ENCODE assay signal across 8 cellular contexts in genomic region chr1:26542781-26543443, GRCh38. TPM values are rescaled to one million over a fixed set of nuclear protein-coding genes. Genes with fewer than 3 reads are reported as not detected.
A peak's percentile ranks its signal among the peaks of the same experiment; 100 is the strongest.
DNase-seq lines count a peak whose midpoint lies in the region; ATAC-seq and TF ChIP-seq lines count a peak whose summit lies in the region.

No MANE protein-coding gene starts in this region.

- DNase-seq in GM12865 (ENCODE audit: low read depth) (peak; percentile 78), NB4 (ENCODE audit: low read depth) (peak; percentile 73), coronary artery (ENCODE audit: low spot score) (no peak), body of pancreas (no peak), PC-3 (no peak), NCI-H2196 (lab: John Stamatoyannopoulos, UW; ENCODE audit: unreplicated experiment) (no peak)

- no TSS peak for BruUV-seq in PC-3 (replicated peaks; lab: Mats Ljungman, UMichigan)

- no peak for ATAC-seq in body of pancreas
- no peak for ATAC-seq in PC-3
- ATAC-seq in HG03354 (IDR thresholded peaks at IDR 0.05; ENCODE audit: poor library complexity, severe bottlenecking, unreplicated experiment): no peak

- WGBS in body of pancreas, 2 donors: 74 to 95% methylated on average over 8 to 9 of the region's 9 CpGs

- no peak for TF ChIP-seq CTCF in GM12865 (IDR thresholded peaks at IDR 0.05; ENCODE audit: insufficient read depth, low read depth, low read length, missing control alignments)
- no peak for TF ChIP-seq CTCF in NB4 (IDR thresholded peaks at IDR 0.05; ENCODE audit: low read depth, low read length)
- no peak for TF ChIP-seq CTCF in coronary artery (IDR thresholded peaks at IDR 0.05)
- no peak for TF ChIP-seq CTCF in body of pancreas (IDR thresholded peaks at IDR 0.05)
- no peak for TF ChIP-seq CTCF in PC-3 (conservative IDR thresholded peaks at IDR 0.05; ENCODE audit: low read depth, low read length)

- H4K20me1 ChIP-seq in PC-3 (ENCODE audit: low read length): peaks cover 4% of the 10 kb centered on the region; the same call in 1 of the 2 replicates

- CTCF ChIA-PET in PC-3 (lab: Charles Lee): no interaction called here

- H3K27me3 ChIP-seq in rectal smooth muscle tissue (ENCODE audit: control insufficient read depth, insufficient read depth, low read length): no peaks in the 10 kb centered on the region
- no peaks in the 10 kb centered on the region for H3K27me3 ChIP-seq in body of pancreas
- H3K27me3 ChIP-seq in PC-3 (ENCODE audit: low read length): no peaks in the 10 kb centered on the region

- intact Hi-C loops in body of pancreas (cut with DNase I) (no loop called here), PC-3 (cut with micrococcal nuclease) (no loop called here)

- H3K36me3 ChIP-seq in rectal smooth muscle tissue (ENCODE audit: control insufficient read depth, insufficient read depth, low read length) (no peaks in the 10 kb centered on the region), body of pancreas (replicated peaks in 1 of 2; ENCODE audit: insufficient read depth in 1 of 2, low read depth in 2 of 2) (peaks cover 0 to 3% of the 10 kb centered on the region in 2 donors), PC-3 (ENCODE audit: low read depth, low read length) (peaks cover 22% of the 10 kb centered on the region)

- no peak overlapping the region for H3K4me2 ChIP-seq in PC-3 (ENCODE audit: low read length)

- POLR2A ChIA-PET in PC-3 (lab: Charles Lee; ENCODE audit: unreplicated experiment): no interaction called here

- H3K9me2 ChIP-seq in PC-3 (replicated peaks; ENCODE audit: low read length): no peaks in the 10 kb centered on the region

- no peaks in the 10 kb centered on the region for H3K4me1 ChIP-seq in rectal smooth muscle tissue (ENCODE audit: control insufficient read depth, insufficient read depth, low read length)
- H3K4me1 ChIP-seq in body of pancreas: no peaks in the 10 kb centered on the region
- peaks cover 7% of the 10 kb centered on the region for H3K4me1 ChIP-seq in PC-3 (ENCODE audit: insufficient read depth, low read length)

- H3F3A ChIP-seq in PC-3 (ENCODE audit: low read length, unreplicated experiment): no peaks in the 10 kb centered on the region

- H3K9me3 ChIP-seq in body of pancreas (no peaks in the 10 kb centered on the region), PC-3 (ENCODE audit: low read length) (no peaks in the 10 kb centered on the region)

- peak overlapping the region; percentile 50 for H3K4me3 ChIP-seq in GM12865 (ENCODE audit: low read depth, low read length)
- H3K4me3 ChIP-seq in NB4 (ENCODE audit: low read depth, low read length): peak overlapping the region; percentile 53
- peak overlapping the region; percentile 24 for H3K4me3 ChIP-seq in coronary artery
- H3K4me3 ChIP-seq in rectal smooth muscle tissue (ENCODE audit: low read length): peak overlapping the region; percentile 43
- H3K4me3 ChIP-seq in body of pancreas: no peak overlapping the region
- H3K4me3 ChIP-seq in PC-3 (ENCODE audit: low read length): no peak overlapping the region

- peaks cover 18% of the 10 kb centered on the region for H3K79me2 ChIP-seq in PC-3 (ENCODE audit: low read length)

- peak overlapping the region in 1 of 2 donors; percentile 86 for H3K27ac ChIP-seq in coronary artery
- peak overlapping the region; percentile 36 for H3K27ac ChIP-seq in rectal smooth muscle tissue (ENCODE audit: low read depth, low read length)
- H3K27ac ChIP-seq in body of pancreas: peak overlapping the region in 2 of 4 donors; percentile 55 to 75
- no peak overlapping the region for H3K27ac ChIP-seq in PC-3 (ENCODE audit: low read length)

- H3K9ac ChIP-seq in rectal smooth muscle tissue (ENCODE audit: low read length) (no peak overlapping the region), PC-3 (ENCODE audit: low read length) (no peak overlapping the region)

- no peak overlapping the region for H2AFZ ChIP-seq in PC-3 (ENCODE audit: low read length)

- TF ChIP-seq POLR2A in NB4 (IDR thresholded peaks at IDR 0.05; ENCODE audit: extremely low read depth, insufficient read length) (no peak), body of pancreas (IDR thresholded peaks at IDR 0.05) (no peak)

RNA-seq across cellular contexts. Expression of gene RPS6KA1, which starts 13.4 kb away (rescaled TPM):
- total RNA-seq in body of pancreas: 10 to 100 TPM; 20.1 to 30.4 TPM
- 98.2 and 111 TPM in 2 replicates for total RNA-seq in PC-3 (2014; rRNA removed)

Comparison
In these comparisons a context has a peak if more than half of its experiments do, and no peak if none do; other contexts are left out.
1. DNase-seq: peak in GM12865 (single experiment) and NB4 (single experiment); none in coronary artery (single experiment), body of pancreas (0 of 4), PC-3 (single experiment) and NCI-H2196 (single experiment).
2. H3K4me3 ChIP-seq: peak in GM12865 (single experiment), NB4 (single experiment), coronary artery (single experiment) and rectal smooth muscle tissue (single experiment); none in body of pancreas (0 of 2) and PC-3 (single experiment).